Comparison of ENCODE assay signal across 1 cellular context in genomic region chr1:43547538-43548072, GRCh38.
TF ChIP-seq lines count a peak whose summit lies in the region.

No MANE protein-coding gene starts in this region.

TF ChIP-seq in H1, 55 proteins besides CTCF, POLR2A, EP300 and RAD21 (continued from another document):
- no peak for TF ChIP-seq BACH1 (IDR thresholded peaks at IDR 0.05; ENCODE audit: low read length)
- no peak for TF ChIP-seq SIRT6 (IDR thresholded peaks at IDR 0.05; ENCODE audit: low read length)
- no peak for TF ChIP-seq RBBP5 (IDR thresholded peaks at IDR 0.05; ENCODE audit: borderline replicate concordance, low read depth, low read length)
- no peak for TF ChIP-seq EGR1 (IDR thresholded peaks at IDR 0.05; ENCODE audit: borderline replicate concordance, low read depth, low read length)
